In the genomic region with DNA sequence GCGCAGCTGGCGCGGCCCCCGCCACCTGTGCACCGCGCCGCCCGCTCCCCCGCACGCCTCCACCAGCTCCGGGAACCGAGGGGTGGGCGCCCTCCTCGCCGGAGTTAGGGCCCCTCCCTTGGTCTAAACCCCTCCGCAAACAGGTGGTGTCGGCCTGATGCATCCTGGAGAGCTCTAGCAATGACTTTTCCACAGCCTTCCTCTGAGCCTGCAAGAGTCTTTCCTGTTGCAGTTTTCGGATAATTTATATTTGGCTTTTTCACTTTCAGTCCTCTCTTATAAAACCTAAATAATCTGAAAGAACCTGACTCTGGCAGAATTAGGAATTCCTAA, we compare ENCODE assay signal across 8 cellular contexts. TPM values are rescaled to one million over a fixed set of nuclear protein-coding genes. Genes with fewer than 3 reads are reported as not detected.
A peak's percentile ranks its signal among the peaks of the same experiment; 100 is the strongest.
DNase-seq lines count a peak whose midpoint lies in the region; ATAC-seq and TF ChIP-seq lines count a peak whose summit lies in the region.

No MANE protein-coding gene starts in this region.

- H3K4me3 ChIP-seq in Panc1 (ENCODE audit: low read depth in 2 of 2, low read length in 2 of 2) (peak overlapping the region; percentile 50 to 54), esophagus squamous epithelium (peak overlapping the region; percentile 41 to 72 (median 63)), retinal pigment epithelial cell (ENCODE audit: low read length) (peak overlapping the region; percentile 34)

- H3K27me3 ChIP-seq in Panc1 (ENCODE audit: control insufficient read depth, insufficient read depth, low read length) (peaks cover 42% of the 10 kb centered on the region), esophagus squamous epithelium (peaks cover 0 to 72% (median 0%) of the 10 kb centered on the region in 4 donors)

- H3K9me3 ChIP-seq in Panc1 (ENCODE audit: control insufficient read depth, insufficient read depth, low read depth, low read length) (no peaks in the 10 kb centered on the region), esophagus squamous epithelium (peaks cover 0 to under 1% (median 0%) of the 10 kb centered on the region in 3 donors)

- no peak for DNase-seq in Panc1 (ENCODE audit: low read depth, low spot score)
- DNase-seq in esophagus squamous epithelium (lab: John Stamatoyannopoulos, UW): no peak
- no peak for DNase-seq in retinal pigment epithelial cell (ENCODE audit: low read depth)
- DNase-seq in omental fat pad (ENCODE audit: low spot score): no peak
- DNase-seq in HuH-7.5 (ENCODE audit: low spot score): no peak
- no peak for DNase-seq in NCI-H1105 treated with DMSO at 0.1 percent for 48 hours (lab: John Stamatoyannopoulos, UW)
- DNase-seq in GM03348 (ENCODE audit: low spot score): no peak

- TF ChIP-seq POLR2A in esophagus squamous epithelium (IDR thresholded peaks at IDR 0.05): no peak

- in situ Hi-C loops in Panc1 (cut with HindIII; ENCODE audit: low pct_unique_long_range_greater_than_20kb, low sequenced_read_pairs): no loop called here

- H3K36me3 ChIP-seq in Panc1 (ENCODE audit: control insufficient read depth, insufficient read depth, low read length) (no peaks in the 10 kb centered on the region), esophagus squamous epithelium (no peaks in the 10 kb centered on the region)

- CTCF ChIA-PET in Panc1 (lab: Charles Lee): interaction anchor here (0.5 to 2.7 kb wide), 6 partner anchors 58 to 211 kb away, joined by 3 to 20 read pairs (median 8); no protein-coding TSS in a partner anchor

- H3K4me1 ChIP-seq in Panc1 (ENCODE audit: control insufficient read depth, insufficient read depth, low read length) (peaks cover 3% of the 10 kb centered on the region; the same call in 1 of the 2 replicates), esophagus squamous epithelium (peaks cover 6 to 17% (median 7%) of the 10 kb centered on the region in 3 donors)

- 3 to 20% methylated on average over 1 to 12 of the region's 18 CpGs for WGBS in esophagus squamous epithelium, 2 donors

- no TSS peak for BruUV-seq in Panc1 (replicated peaks; lab: Mats Ljungman, UMichigan)

- H3K27ac ChIP-seq in Panc1 (ENCODE audit: low read length) (no peak overlapping the region), esophagus squamous epithelium (no peak overlapping the region)

- intact Hi-C loops in Panc1 (cut with micrococcal nuclease; ENCODE audit: unreplicated experiment): loop anchor here (2.0 kb wide), 1 partner anchor 150 kb away; no protein-coding TSS in a partner anchor
- intact Hi-C loops in esophagus squamous epithelium (cut with DNase I): loop anchor here (5.0 kb wide), 1 partner anchor 153 kb away; no protein-coding TSS in a partner anchor

- POLR2A ChIA-PET in Panc1 (lab: Charles Lee): no interaction called here

- TF ChIP-seq CTCF in Panc1 (IDR thresholded peaks at IDR 0.05) (peak; percentile 78), esophagus squamous epithelium (IDR thresholded peaks at IDR 0.05) (peak in 1 of 6 experiments; percentile 10), retinal pigment epithelial cell (conservative IDR thresholded peaks at IDR 0.05; ENCODE audit: low read depth, low read length) (no peak), omental fat pad (IDR thresholded peaks at IDR 0.05) (no peak)

- ATAC-seq in GM18499 (IDR thresholded peaks at IDR 0.05; ENCODE audit: insufficient read depth, unreplicated experiment) (peak; percentile 20), Panc1 (no peak; the same call in 1 of the 2 replicates), omental fat pad (ENCODE audit: low FRiP score) (no peak)

RNA-seq across cellular contexts. Expression of a gene that starts 0.3 kb away (rescaled TPM):
- total RNA-seq in Panc1 (2021; ENCODE audit: unreplicated experiment) (0.33 TPM), esophagus squamous epithelium (1 to 10 TPM in 1 of 4 donors, under 1 TPM in 3; 0.09 to 8.8 (median 0.47) TPM), omental fat pad (1 to 10 TPM in 1 of 4 donors, under 1 TPM in 1, not detected in 2; 0.60 to 1.0 TPM)
- not detected for polyA plus RNA-seq in Panc1 (2012; ENCODE audit: insufficient read length)
